ENCODE assay signal across 24 cellular contexts in genomic region chr7:128206017-128206746, GRCh38. TPM values are rescaled to one million over a fixed set of nuclear protein-coding genes. Genes with fewer than 3 reads are reported as not detected.
DNase-seq lines count a peak whose midpoint lies in the region; ATAC-seq and TF ChIP-seq lines count a peak whose summit lies in the region.
"Had no signal": no experiment of that assay in that cellular context is flagged by ENCODE, and none has a peak within 500 bp of the region (broad histone marks: within the 10 kb centered on the region; RNA-seq: fewer than 3 reads in every experiment).

No MANE protein-coding gene starts in this region.

- no peak overlapping the region for H4K91ac ChIP-seq in H9 (ENCODE audit: insufficient read length, low read depth, low read length)
- no peak overlapping the region for H4K91ac ChIP-seq in mesenchymal stem cell (ENCODE audit: low read length)

- no peak overlapping the region for H2BK120ac ChIP-seq in H9 (ENCODE audit: low read depth, low read length, poor library complexity, severe bottlenecking)
- no peak overlapping the region for H2BK120ac ChIP-seq in mesenchymal stem cell (ENCODE audit: low read depth, low read length)

- H3K27ac ChIP-seq in H9 (ENCODE audit: insufficient read length, low read depth, low read length) (no peak overlapping the region), breast epithelium (no peak overlapping the region), mesenchymal stem cell (ENCODE audit: low read length, poor library complexity, severe bottlenecking) (no peak overlapping the region)
- H3K27ac ChIP-seq: A549, HL-60 had no signal

- H3K4me3 Mint-ChIP-seq in CD14-positive monocyte (peak overlapping the region in 1 of 2 donors; percentile 43), H9 (no peak overlapping the region), chondrocyte (ENCODE audit: unreplicated experiment) (no peak overlapping the region)
- H3K4me3 Mint-ChIP-seq: CD8-positive, alpha-beta T cell; HFFc6 had no signal

- no peak overlapping the region for H4K5ac ChIP-seq in H9 (ENCODE audit: insufficient read length, low read depth, low read length)

- H3K4ac ChIP-seq in H9 (ENCODE audit: low read depth, low read length) (no peak overlapping the region), mesenchymal stem cell (ENCODE audit: low read depth in 1 of 2, low read length in 2 of 2) (no peak overlapping the region)

- WGBS in H9 (ENCODE audit: extremely low coverage, insufficient read length, low lambda C conversion rate): no CpG with 5 or more reads among the region's 16 CpGs
- 69% methylated on average over 16 of the region's 16 CpGs for WGBS in mesenchymal stem cell

- H3K4me2 ChIP-seq in H9 (ENCODE audit: insufficient read depth, insufficient read length, low read length): no peak overlapping the region
- H3K4me2 ChIP-seq in mesenchymal stem cell (ENCODE audit: low read length, poor library complexity, severe bottlenecking): no peak overlapping the region
- H3K4me2 ChIP-seq: A549 had no signal

- no peaks in the 10 kb centered on the region for H4K20me1 ChIP-seq in H9 (ENCODE audit: control insufficient read depth, insufficient read depth, insufficient read length)

- H3K79me1 ChIP-seq in H9 (ENCODE audit: insufficient read depth, low read depth, low read length, poor library complexity, severe bottlenecking) (no peaks in the 10 kb centered on the region), mesenchymal stem cell (replicated peaks; ENCODE audit: low read length, poor library complexity, severe bottlenecking) (no peaks in the 10 kb centered on the region)

- H3K9me3 ChIP-seq in H9 (ENCODE audit: control insufficient read depth, low read depth, low read length) (no peaks in the 10 kb centered on the region), breast epithelium (no peaks in the 10 kb centered on the region), mesenchymal stem cell (ENCODE audit: control insufficient read depth, low read length) (no peaks in the 10 kb centered on the region)
- H3K9me3 ChIP-seq: A549, Caco-2 had no signal

- H3K4me1 Mint-ChIP-seq in CD14-positive monocyte (peaks cover 11% of the 10 kb centered on the region), H9 (peaks cover 18 to 29% of the 10 kb centered on the region in 2 experiments), chondrocyte (ENCODE audit: low read depth) (peaks cover 9% of the 10 kb centered on the region)

- TF ChIP-seq CTCF in CD14-positive monocyte (IDR thresholded peaks at IDR 0.05) (no peak), H9 (conservative IDR thresholded peaks at IDR 0.05) (peak; percentile 48; the same call in 2 of the 3 replicates), chondrocyte (IDR thresholded peaks at IDR 0.05) (no peak), breast epithelium (IDR thresholded peaks at IDR 0.05) (no peak)

- H2BK20ac ChIP-seq in H9 (ENCODE audit: low read depth, low read length, poor library complexity, severe bottlenecking): no peak overlapping the region

- H3K79me2 ChIP-seq in H9 (ENCODE audit: insufficient read depth, low read length): no peaks in the 10 kb centered on the region

- no peak overlapping the region for H3K18ac ChIP-seq in H9 (ENCODE audit: insufficient read length, low read depth, low read length)
- no peak overlapping the region for H3K18ac ChIP-seq in mesenchymal stem cell (ENCODE audit: low read depth in 1 of 2, low read length in 2 of 2)

- no peak overlapping the region for H3K56ac ChIP-seq in H9 (ENCODE audit: insufficient read length, low read depth, low read length)

- TF ChIP-seq POLR2A in breast epithelium (IDR thresholded peaks at IDR 0.05): no peak

- H3K27me3 Mint-ChIP-seq in CD14-positive monocyte (ENCODE audit: low read depth in 3 of 3) (peaks cover 35 to 58% (median 46%) of the 10 kb centered on the region in 3 donors), H9 (ENCODE audit: low read depth) (peaks cover 74% of the 10 kb centered on the region), chondrocyte (ENCODE audit: low read depth) (peaks cover 47% of the 10 kb centered on the region)

- no peak overlapping the region for H3T11ph ChIP-seq in H9 (ENCODE audit: low read length)

- H4K8ac ChIP-seq in H9 (replicated peaks; ENCODE audit: insufficient read length, low read depth, low read length): no peak overlapping the region
- no peak overlapping the region for H4K8ac ChIP-seq in mesenchymal stem cell (ENCODE audit: low read length)

- DNase-seq in CD14-positive monocyte (ENCODE audit: low spot score) (peak; percentile 22), H9 (peak; percentile 55), chondrocyte (ENCODE audit: low spot score) (peak; percentile 73), left lobe of liver (ENCODE audit: low spot score) (peak; percentile 36), breast epithelium (ENCODE audit: low spot score in 2 of 2) (no peak), mesenchymal stem cell (no peak), GF-D8 (lab: John Stamatoyannopoulos, UW) (no peak)
- DNase-seq: Caco-2, HFFc6, NCI-H1048, NCI-H1417, NCI-H1694, NCI-H2029 treated with DMSO at 0.1 percent for 48 hours, NCI-H446 treated with DMSO at 0.1 percent for 48 hours, NCI-H526, Right ventricle myocardium superior, RPMI8226 had no signal

- H3K9me3 Mint-ChIP-seq in CD14-positive monocyte (peaks cover 0 to 14% (median 4%) of the 10 kb centered on the region in 7 donors), H9 (peaks cover 2 to 4% of the 10 kb centered on the region in 2 experiments; a peak in 4 of 5 replicates), chondrocyte (ENCODE audit: low read depth) (no peaks in the 10 kb centered on the region)
- H3K9me3 Mint-ChIP-seq: CD8-positive, alpha-beta T cell; HFFc6 had no signal

- H3K4me1 ChIP-seq in H9 (ENCODE audit: insufficient read depth, low read length): 0 out of 2 replicates have a peak, but pooled peaks cover 4% of the 10 kb centered on the region
- no peaks in the 10 kb centered on the region for H3K4me1 ChIP-seq in breast epithelium
- peaks cover 5% of the 10 kb centered on the region for H3K4me1 ChIP-seq in mesenchymal stem cell (ENCODE audit: control insufficient read depth, insufficient read depth, low read depth, low read length)
- H3K4me1 ChIP-seq: A549 had no signal

- H2AK5ac ChIP-seq in H9 (ENCODE audit: insufficient read length, low read length) (no peak overlapping the region), mesenchymal stem cell (ENCODE audit: low read length, severe bottlenecking) (no peak overlapping the region)

- no peak overlapping the region for H3K9ac ChIP-seq in H9 (ENCODE audit: extremely low read depth, insufficient read length, low read length)
- no peak overlapping the region for H3K9ac ChIP-seq in mesenchymal stem cell (ENCODE audit: low read length)

- H2BK15ac ChIP-seq in H9 (ENCODE audit: low read depth, low read length) (no peak overlapping the region), mesenchymal stem cell (ENCODE audit: low read depth, poor library complexity, severe bottlenecking) (no peak overlapping the region)

- H3K36me3 Mint-ChIP-seq in CD14-positive monocyte (peaks cover 0 to 13% of the 10 kb centered on the region in 2 donors), H9 (ENCODE audit: insufficient read depth in 1 of 3, low read depth in 3 of 3) (no peaks in the 10 kb centered on the region), chondrocyte (ENCODE audit: low read depth) (peaks cover 4% of the 10 kb centered on the region)
- H3K36me3 Mint-ChIP-seq: CD8-positive, alpha-beta T cell had no signal

- H3K14ac ChIP-seq in H9 (ENCODE audit: insufficient read depth, low read length) (no peak overlapping the region; the same call in 1 of the 2 replicates), mesenchymal stem cell (ENCODE audit: low read length in 2 of 2) (no peak overlapping the region)

- H2BK5ac ChIP-seq in H9 (ENCODE audit: insufficient read length, low read length) (no peak overlapping the region), mesenchymal stem cell (ENCODE audit: low read depth, low read length, poor library complexity, severe bottlenecking) (no peak overlapping the region)

- ATAC-seq in left lobe of liver: no peak
- no peak for ATAC-seq in GM19395 (IDR thresholded peaks at IDR 0.05; ENCODE audit: unreplicated experiment)
- ATAC-seq: A549; CD8-positive, alpha-beta T cell; GM12878 had no signal

- no peak overlapping the region for H3K4me3 ChIP-seq in breast epithelium
- no peak overlapping the region for H3K4me3 ChIP-seq in mesenchymal stem cell (ENCODE audit: insufficient read depth in 1 of 2, low read depth in 1 of 2, low read length in 2 of 2)
- H3K4me3 ChIP-seq: A549, GM12878 had no signal

- H3K23ac ChIP-seq in H9 (ENCODE audit: insufficient read length, low read depth, low read length) (no peak overlapping the region), mesenchymal stem cell (ENCODE audit: low read length in 2 of 2) (no peak overlapping the region)

- H3K27ac Mint-ChIP-seq in CD14-positive monocyte (no peak overlapping the region), H9 (no peak overlapping the region), chondrocyte (ENCODE audit: unreplicated experiment) (no peak overlapping the region)
- H3K27ac Mint-ChIP-seq: CD8-positive, alpha-beta T cell; HFFc6 had no signal

- H3K36me3 ChIP-seq in breast epithelium (no peaks in the 10 kb centered on the region), mesenchymal stem cell (ENCODE audit: control insufficient read depth in 1 of 2, insufficient read depth in 2 of 2, low read depth in 1 of 2, low read length in 2 of 2) (no peaks in the 10 kb centered on the region)

- intact Hi-C loops in CD14-positive monocyte (cut with micrococcal nuclease): loop anchor here in 1 of 2 donors (5.0 kb wide), 1 partner anchor 499 kb away; no protein-coding TSS in a partner anchor
- intact Hi-C loops in breast epithelium (cut with DNase I; ENCODE audit: low total_unique reads): no loop called here

- peaks cover 5% of the 10 kb centered on the region for H3K23me2 ChIP-seq in H9 (ENCODE audit: insufficient read length, low read depth, low read length, poor library complexity, severe bottlenecking)

- peaks cover 15% of the 10 kb centered on the region for H3K27me3 ChIP-seq in H9 (ENCODE audit: insufficient read depth, low read length)
- H3K27me3 ChIP-seq in breast epithelium: peaks cover 0 to 22% of the 10 kb centered on the region in 2 donors
- peaks cover 78 to 91% of the 10 kb centered on the region in 2 experiments for H3K27me3 ChIP-seq in mesenchymal stem cell (ENCODE audit: control insufficient read depth in 1 of 2, insufficient read depth in 1 of 2, low read length in 2 of 2)

- H2BK12ac ChIP-seq in H9 (ENCODE audit: insufficient read length, low read depth, low read length) (no peak overlapping the region), mesenchymal stem cell (ENCODE audit: low read length in 2 of 2) (no peak overlapping the region)

- H2AFZ ChIP-seq in H9 (ENCODE audit: low read length) (no peak overlapping the region), mesenchymal stem cell (ENCODE audit: low read depth, low read length) (no peak overlapping the region)

RNA-seq across cellular contexts. Expression of gene LEP, which starts 34.9 kb away (rescaled TPM):
- polyA plus RNA-seq in CD14-positive monocyte: under 1 TPM; 0.12 to 0.13 TPM
- not detected in 2 replicates for total RNA-seq in H9 (2021)
- total RNA-seq in chondrocyte: not detected in 3 replicates
- total RNA-seq in left lobe of liver: not detected
- total RNA-seq in breast epithelium: 100 to 1,000 TPM in 1 of 3 donors, 10 to 100 TPM in 2; 41.6 to 498 (median 48.2) TPM
- not detected for polyA plus RNA-seq in mesenchymal stem cell (2013, experiment 1 of 2)
- polyA plus RNA-seq in mesenchymal stem cell (2013, experiment 2 of 2): not detected
- total RNA-seq: Caco-2; CD8-positive, alpha-beta T cell; GM12878; H4; HFFc6; SK-MEL-5 had no signal
- polyA plus RNA-seq: A549, GM12878 had no signal

Comparison
In these comparisons a context has a peak if more than half of its experiments do, and no peak if none do; other contexts are left out.
1. DNase-seq: peak in CD14-positive monocyte (single experiment), H9 (single experiment), chondrocyte (single experiment) and left lobe of liver (single experiment); none in breast epithelium (0 of 2), mesenchymal stem cell (single experiment) and GF-D8 (single experiment).
2. RNA of gene LEP, which starts 34.9 kb away (total RNA-seq): 41.6 to 498 TPM in breast epithelium; not detected in H9, not detected in chondrocyte and not detected in left lobe of liver (single experiment); every median in the first group is over 10 times any median in the second.